In genomic region chr11:16881074-16881709, GRCh38 we compare ENCODE assay signal across 8 cellular contexts.
A peak's percentile ranks its signal among the peaks of the same experiment; 100 is the strongest.
DNase-seq lines count a peak whose midpoint lies in the region; ATAC-seq, FAIRE-seq and TF ChIP-seq lines count a peak whose summit lies in the region.

No MANE protein-coding gene starts in this region.

- H3K27me3 ChIP-seq in pancreas = no peaks in the 10 kb centered on the region

- no peak overlapping the region for H3K4me3 ChIP-seq in pancreas

- H3K36me3 ChIP-seq in pancreas = no peaks in the 10 kb centered on the region

- peak in 1 of 4 donors; percentile 17 for TF ChIP-seq CTCF in pancreas (IDR thresholded peaks at IDR 0.05)

- H3K4me1 ChIP-seq in pancreas = peaks cover 13 to 28% (median 17%) of the 10 kb centered on the region in 3 donors

- H3K9me3 ChIP-seq in pancreas = no peaks in the 10 kb centered on the region

- intact Hi-C loops in pancreas (cut with DNase I) = no loop called here

- WGBS in pancreas, 2 donors = 30 to 36% methylated on average over 8 of the region's 8 CpGs

- ATAC-seq in GM18868 (IDR thresholded peaks at IDR 0.05; ENCODE audit: unreplicated experiment) (peak; percentile 56), esophagus mucosa (peak; percentile 77), pancreas (peak; percentile 93 to 95 (median 94)), GM21360 (IDR thresholded peaks at IDR 0.05; ENCODE audit: unreplicated experiment) (no peak), HG02884 (IDR thresholded peaks at IDR 0.05; ENCODE audit: unreplicated experiment) (no peak)

- no peak for FAIRE-seq in pancreas (lab: Jason Lieb, UNC)

- peak overlapping the region in 1 of 4 donors; percentile 6 for H3K27ac ChIP-seq in pancreas

- DNase-seq in NCI-H2029 treated with DMSO at 0.1 percent for 48 hours (lab: John Stamatoyannopoulos, UW) (peak; percentile 39), pancreas (peak; percentile 57 to 83 (median 70))
- DNase-seq in NK-92 treated with Interleukin-12 subunit alpha and Interleukin-12 subunit beta, amount 100 ng/mL, for 24 hours (lab: John Stamatoyannopoulos, UW) = no peak
- no peak for DNase-seq in activated naive CD4-positive, alpha-beta T cell treated with anti-CD3 and anti-CD28 coated beads, Interleukin-2, amount 50 U/mL, for 16 hours

Comparison
In these comparisons a context has a peak if more than half of its experiments do, and no peak if none do; other contexts are left out.
1. ATAC-seq: peak in GM18868 (single experiment), esophagus mucosa (single experiment) and pancreas (4 of 4); none in GM21360 (single experiment) and HG02884 (single experiment).
2. DNase-seq: peak in NCI-H2029 treated with DMSO at 0.1 percent for 48 hours (single experiment) and pancreas (6 of 6); none in NK-92 treated with Interleukin-12 subunit alpha and Interleukin-12 subunit beta, amount 100 ng/mL, for 24 hours (single experiment) and activated naive CD4-positive, alpha-beta T cell treated with anti-CD3 and anti-CD28 coated beads, Interleukin-2, amount 50 U/mL, for 16 hours (single experiment).